In genomic region chr1:31621872-31622730, GRCh38 we compare ENCODE assay signal across 1 cellular context.
A peak's percentile ranks its signal among the peaks of the same experiment; 100 is the strongest.
TF ChIP-seq lines count a peak whose summit lies in the region.

No MANE protein-coding gene starts in this region.

TF ChIP-seq in GM12878, 131 proteins besides CTCF, POLR2A, EP300 and RAD21:
- TF ChIP-seq SRF (IDR thresholded peaks at IDR 0.05; ENCODE audit: low read depth in 2 of 2, low read length in 2 of 2) (0 out of 4 replicates have a peak, but pooled peaks have one; percentile 9 to 45), CBX3 (IDR thresholded peaks at IDR 0.05; ENCODE audit: borderline replicate concordance, low read depth) (no peak)
